In genomic region chr2:160486341-160486740, GRCh38 we compare ENCODE assay signal across 1 cellular context.
TF ChIP-seq lines count a peak whose summit lies in the region.

No MANE protein-coding gene starts in this region.

TF ChIP-seq in SK-N-SH treated with all-trans-retinoic acid at 6 μM for 48 hours, 23 proteins besides CTCF, POLR2A, EP300 and RAD21:
- TF ChIP-seq TSHZ2 (CRISPR knock-in tag; IDR thresholded peaks at IDR 0.05) (0 out of 2 replicates have a peak, but pooled peaks have one; percentile 35), TOX (CRISPR knock-in tag; IDR thresholded peaks at IDR 0.05; ENCODE audit: borderline replicate concordance) (no peak), PPARA (CRISPR knock-in tag; IDR thresholded peaks at IDR 0.05; ENCODE audit: borderline replicate concordance) (no peak), GLIS3 (CRISPR knock-in tag; IDR thresholded peaks at IDR 0.05) (no peak), SNAI2 (CRISPR knock-in tag; IDR thresholded peaks at IDR 0.05) (no peak), ISL1 (CRISPR knock-in tag; IDR thresholded peaks at IDR 0.05) (no peak)
TF ChIP-seq in SK-N-SH treated with all-trans-retinoic acid at 6 μM for 48 hours: peak in this region for 1.
